Comparison of ENCODE assay signal across 1 cellular context in genomic region chr12:57751788-57752667, GRCh38.
TF ChIP-seq lines count a peak whose summit lies in the region.

Gene CDK4, minus strand, starts transcription at chr12:57752310. Its CDS starts 593 bp downstream, at chr12:57751717.

TF ChIP-seq in HepG2, 621 proteins besides CTCF, POLR2A, EP300 and RAD21 (continued from another document):
- TF ChIP-seq TRIM22 (IDR thresholded peaks at IDR 0.05) (no peak), NCOR1 (IDR thresholded peaks at IDR 0.05; ENCODE audit: borderline replicate concordance, low read length) (peak; percentile 69; the same call in 1 of the 2 replicates)
- TF ChIP-seq, protein P1, sequence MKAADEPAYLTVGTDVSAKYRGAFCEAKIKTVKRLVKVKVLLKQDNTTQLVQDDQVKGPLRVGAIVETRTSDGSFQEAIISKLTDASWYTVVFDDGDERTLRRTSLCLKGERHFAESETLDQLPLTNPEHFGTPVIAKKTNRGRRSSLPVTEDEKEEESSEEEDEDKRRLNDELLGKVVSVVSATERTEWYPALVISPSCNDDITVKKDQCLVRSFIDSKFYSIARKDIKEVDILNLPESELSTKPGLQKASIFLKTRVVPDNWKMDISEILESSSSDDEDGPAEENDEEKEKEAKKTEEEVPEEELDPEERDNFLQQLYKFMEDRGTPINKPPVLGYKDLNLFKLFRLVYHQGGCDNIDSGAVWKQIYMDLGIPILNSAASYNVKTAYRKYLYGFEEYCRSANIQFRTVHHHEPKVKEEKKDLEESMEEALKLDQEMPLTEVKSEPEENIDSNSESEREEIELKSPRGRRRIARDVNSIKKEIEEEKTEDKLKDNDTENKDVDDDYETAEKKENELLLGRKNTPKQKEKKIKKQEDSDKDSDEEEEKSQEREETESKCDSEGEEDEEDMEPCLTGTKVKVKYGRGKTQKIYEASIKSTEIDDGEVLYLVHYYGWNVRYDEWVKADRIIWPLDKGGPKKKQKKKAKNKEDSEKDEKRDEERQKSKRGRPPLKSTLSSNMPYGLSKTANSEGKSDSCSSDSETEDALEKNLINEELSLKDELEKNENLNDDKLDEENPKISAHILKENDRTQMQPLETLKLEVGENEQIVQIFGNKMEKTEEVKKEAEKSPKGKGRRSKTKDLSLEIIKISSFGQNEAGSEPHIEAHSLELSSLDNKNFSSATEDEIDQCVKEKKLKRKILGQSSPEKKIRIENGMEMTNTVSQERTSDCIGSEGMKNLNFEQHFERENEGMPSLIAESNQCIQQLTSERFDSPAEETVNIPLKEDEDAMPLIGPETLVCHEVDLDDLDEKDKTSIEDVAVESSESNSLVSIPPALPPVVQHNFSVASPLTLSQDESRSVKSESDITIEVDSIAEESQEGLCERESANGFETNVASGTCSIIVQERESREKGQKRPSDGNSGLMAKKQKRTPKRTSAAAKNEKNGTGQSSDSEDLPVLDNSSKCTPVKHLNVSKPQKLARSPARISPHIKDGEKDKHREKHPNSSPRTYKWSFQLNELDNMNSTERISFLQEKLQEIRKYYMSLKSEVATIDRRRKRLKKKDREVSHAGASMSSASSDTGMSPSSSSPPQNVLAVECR (CRISPR knock-in tag; IDR thresholded peaks at IDR 0.05; ENCODE audit: borderline replicate concordance): peak; percentile 98
TF ChIP-seq in HepG2: peak in this region for 383.
